7 cellular contexts compared by ENCODE assay signal in genomic region chr17:14759325-14759724, GRCh38.
"Had no signal": no experiment of that assay in that cellular context is flagged by ENCODE, and none has a peak within 500 bp of the region (broad histone marks: within the 10 kb centered on the region; RNA-seq: fewer than 3 reads in every experiment).

No MANE protein-coding gene starts in this region.

- H3K4me3 ChIP-seq: GM23248 had no signal

- H3K27ac ChIP-seq: GM23248, KMS-11 had no signal

- DNase-seq: GM23248, GOT3, H9, HCEC 1CT, KBM-7 had no signal

- H3K9ac ChIP-seq: GM23248, KMS-11 had no signal

- H3K4me2 ChIP-seq: KMS-11 had no signal

- FAIRE-seq: H54 had no signal

- H2AFZ ChIP-seq: GM23248 had no signal
